ENCODE assay signal across 38 cellular contexts in genomic region chr3:46238386-46238785, GRCh38. TPM values are rescaled to one million over a fixed set of nuclear protein-coding genes. Genes with fewer than 3 reads are reported as not detected.
A peak's percentile ranks its signal among the peaks of the same experiment; 100 is the strongest.
DNase-seq lines count a peak whose midpoint lies in the region; ATAC-seq and TF ChIP-seq lines count a peak whose summit lies in the region.
"Had no signal": no experiment of that assay in that cellular context is flagged by ENCODE, and none has a peak within 500 bp of the region (broad histone marks: within the 10 kb centered on the region; RNA-seq: fewer than 3 reads in every experiment).

No MANE protein-coding gene starts in this region.

- H2AK5ac ChIP-seq in trophoblast cell (ENCODE audit: low read length) = no peak overlapping the region

- peaks cover 2% of the 10 kb centered on the region for H3K79me1 ChIP-seq in trophoblast cell (ENCODE audit: low read length)

- ATAC-seq in natural killer cell = no peak
- ATAC-seq in natural killer cell treated with Interleukin-12 subunit alpha and Interleukin-12 subunit beta and Interleukin-15 and Interleukin-18, amount 100 ng/mL, for 72 hours = no peak
- ATAC-seq in GM23338 = no peak
- ATAC-seq in upper lobe of left lung (ENCODE audit: low FRiP score in 2 of 2) = no peak
- ATAC-seq: A549; CD8-positive, alpha-beta T cell had no signal

- no peak overlapping the region for H4K12ac ChIP-seq in trophoblast cell (ENCODE audit: low read depth, low read length)

- H3K4me2 ChIP-seq in GM23338 (no peak overlapping the region), trophoblast cell (ENCODE audit: low read length) (no peak overlapping the region)
- H3K4me2 ChIP-seq: A549, BLaER1 had no signal

- H3K18ac ChIP-seq in trophoblast cell (ENCODE audit: low read length) = no peak overlapping the region

- H3F3A ChIP-seq in GM23338 (replicated peaks; ENCODE audit: low read depth) = no peaks in the 10 kb centered on the region

- H3K79me2 ChIP-seq in GM23338 (replicated peaks; ENCODE audit: insufficient read depth) = no peaks in the 10 kb centered on the region
- H3K79me2 ChIP-seq in trophoblast cell (ENCODE audit: control insufficient read depth, insufficient read depth, low read length, poor library complexity) = no peaks in the 10 kb centered on the region

- H3K4me1 ChIP-seq in GM23338 (ENCODE audit: insufficient read depth) (0 out of 2 replicates have a peak, but pooled peaks cover 8% of the 10 kb centered on the region), trophoblast cell (ENCODE audit: control insufficient read depth in 1 of 2, insufficient read depth in 2 of 2, low read length in 2 of 2) (no peaks in the 10 kb centered on the region), upper lobe of left lung (no peaks in the 10 kb centered on the region)
- H3K4me1 ChIP-seq: A549, BE2C, Caco-2 had no signal

- no peaks in the 10 kb centered on the region for H3K27me3 Mint-ChIP-seq in natural killer cell (ENCODE audit: low read depth in 2 of 2)
- no peaks in the 10 kb centered on the region for H3K27me3 Mint-ChIP-seq in natural killer cell treated with Interleukin-12 subunit alpha and Interleukin-12 subunit beta and Interleukin-15 and Interleukin-18, amount 100 ng/mL, for 72 hours
- H3K27me3 Mint-ChIP-seq in GM23338 (ENCODE audit: insufficient read depth, low read depth, poor library complexity) = no peaks in the 10 kb centered on the region
- H3K27me3 Mint-ChIP-seq: CD8-positive, alpha-beta memory T cell had no signal

- no peak overlapping the region for H3K23ac ChIP-seq in trophoblast cell (ENCODE audit: low read length)

- no peak overlapping the region for H2BK120ac ChIP-seq in trophoblast cell (ENCODE audit: insufficient read depth, low read length, poor library complexity)

- H3K27ac Mint-ChIP-seq in natural killer cell (no peak overlapping the region), GM23338 (peak overlapping the region; percentile 13; the same call in 1 of the 2 replicates)
- H3K27ac Mint-ChIP-seq in natural killer cell treated with Interleukin-12 subunit alpha and Interleukin-12 subunit beta and Interleukin-15 and Interleukin-18, amount 100 ng/mL, for 72 hours = peak overlapping the region in 1 of 2 donors; percentile 47
- H3K27ac Mint-ChIP-seq: B cell; CD14-positive monocyte; CD4-positive, alpha-beta memory T cell; CD4-positive, alpha-beta T cell; CD8-positive, alpha-beta T cell had no signal

- no peaks in the 10 kb centered on the region for H3K9me3 Mint-ChIP-seq in natural killer cell
- no peaks in the 10 kb centered on the region for H3K9me3 Mint-ChIP-seq in natural killer cell treated with Interleukin-12 subunit alpha and Interleukin-12 subunit beta and Interleukin-15 and Interleukin-18, amount 100 ng/mL, for 72 hours
- no peaks in the 10 kb centered on the region for H3K9me3 Mint-ChIP-seq in GM23338
- H3K9me3 Mint-ChIP-seq: CD4-positive, alpha-beta memory T cell; CD4-positive, alpha-beta T cell; CD8-positive, alpha-beta memory T cell; CD8-positive, alpha-beta T cell had no signal

- H3K27me3 ChIP-seq in GM23338 (ENCODE audit: insufficient read depth) (no peaks in the 10 kb centered on the region), trophoblast cell (ENCODE audit: insufficient read depth, low read length) (no peaks in the 10 kb centered on the region), upper lobe of left lung (no peaks in the 10 kb centered on the region)
- H3K27me3 ChIP-seq: BE2C; BLaER1; BLaER1 treated with 17β-estradiol and CSF1 and Interleukin-3, amounts not matched to agents 10 nM and 100 nM had no signal

- WGBS in trophoblast cell (ENCODE audit: extremely low coverage, insufficient coverage, insufficient read length) = no CpG with 5 or more reads among the region's 4 CpGs
- WGBS in upper lobe of left lung, 2 donors = 85 to 94% methylated on average over 3 to 4 of the region's 4 CpGs

- H3K9me2 ChIP-seq in GM23338 (ENCODE audit: insufficient read depth) = 0 out of 2 replicates have a peak, but pooled peaks cover 3% of the 10 kb centered on the region

- no peaks in the 10 kb centered on the region for H4K20me1 ChIP-seq in GM23338 (replicated peaks; ENCODE audit: insufficient read depth)
- H4K20me1 ChIP-seq: BLaER1; BLaER1 treated with 17β-estradiol and CSF1 and Interleukin-3, amounts not matched to agents 10 nM and 100 nM had no signal

- H3K4ac ChIP-seq in trophoblast cell (ENCODE audit: low read depth, low read length) = no peak overlapping the region

- DNase-seq in natural killer cell = no peak
- DNase-seq in natural killer cell treated with Interleukin-12 subunit alpha and Interleukin-12 subunit beta and Interleukin-15 and Interleukin-18, amount 100 ng/mL, for 72 hours (ENCODE audit: low spot score) = no peak
- DNase-seq in GM23338 (ENCODE audit: low spot score) = no peak
- DNase-seq in trophoblast cell = peak; percentile 53 to 78
- no peak for DNase-seq in upper lobe of left lung
- no peak for DNase-seq in SHP77 (lab: John Stamatoyannopoulos, UW)
- DNase-seq: 8988T; ACHN; AML-193; BE2C; C1 segment of cervical spinal cord; Caco-2; Calu3; CD4-positive, alpha-beta memory T cell; CD4-positive, alpha-beta T cell; CD4-positive, CD25-positive, alpha-beta regulatory T cell; CD8-positive, alpha-beta memory T cell; CD8-positive, alpha-beta T cell; COR-L47; DMS 273 treated with DMSO at 0.1 percent for 48 hours; DMS153; DMS53; DMS79; DMS79 treated with DMSO at 0.1 percent for 48 hours; DND-41; EL had no signal

- H4K8ac ChIP-seq in trophoblast cell (ENCODE audit: low read depth, low read length) = no peak overlapping the region

- no peak overlapping the region for H3K14ac ChIP-seq in trophoblast cell (ENCODE audit: low read length)

- no peak overlapping the region for H3K9ac ChIP-seq in trophoblast cell (ENCODE audit: low read length)
- H3K9ac ChIP-seq: BLaER1; BLaER1 treated with 17β-estradiol and CSF1 and Interleukin-3, amounts not matched to agents 10 nM and 100 nM had no signal

- peak overlapping the region; percentile 35 for H3K4me3 Mint-ChIP-seq in natural killer cell
- H3K4me3 Mint-ChIP-seq in natural killer cell treated with Interleukin-12 subunit alpha and Interleukin-12 subunit beta and Interleukin-15 and Interleukin-18, amount 100 ng/mL, for 72 hours = no peak overlapping the region
- H3K4me3 Mint-ChIP-seq in GM23338 = no peak overlapping the region
- H3K4me3 Mint-ChIP-seq: B cell; CD14-positive monocyte; CD4-positive, alpha-beta memory T cell; CD4-positive, alpha-beta T cell; CD4-positive, CD25-positive, alpha-beta regulatory T cell; CD8-positive, alpha-beta memory T cell; CD8-positive, alpha-beta T cell had no signal

- no peak overlapping the region for H3K4me3 ChIP-seq in GM23338
- no peak overlapping the region for H3K4me3 ChIP-seq in trophoblast cell (ENCODE audit: low read depth, low read length)
- H3K4me3 ChIP-seq in upper lobe of left lung = no peak overlapping the region
- H3K4me3 ChIP-seq: A549; BLaER1; BLaER1 treated with 17β-estradiol and CSF1 and Interleukin-3, amounts not matched to agents 10 nM and 100 nM had no signal

- intact Hi-C loops in natural killer cell (cut with micrococcal nuclease) = no loop called here

- TF ChIP-seq CTCF in natural killer cell (IDR thresholded peaks at IDR 0.05) (no peak), GM23338 (conservative IDR thresholded peaks at IDR 0.05; ENCODE audit: low read depth in 2 of 2) (no peak), upper lobe of left lung (IDR thresholded peaks at IDR 0.05) (no peak)

- H3K4me1 Mint-ChIP-seq in natural killer cell = peaks cover 36 to 50% of the 10 kb centered on the region in 2 donors
- H3K4me1 Mint-ChIP-seq in natural killer cell treated with Interleukin-12 subunit alpha and Interleukin-12 subunit beta and Interleukin-15 and Interleukin-18, amount 100 ng/mL, for 72 hours (ENCODE audit: low read depth in 2 of 2) = peaks cover 32 to 40% of the 10 kb centered on the region in 2 donors
- peaks cover 15% of the 10 kb centered on the region for H3K4me1 Mint-ChIP-seq in GM23338

- H4K91ac ChIP-seq in trophoblast cell (ENCODE audit: low read depth, low read length) = no peak overlapping the region

- H3K36me3 Mint-ChIP-seq in natural killer cell (no peaks in the 10 kb centered on the region), GM23338 (ENCODE audit: low read depth) (no peaks in the 10 kb centered on the region)
- H3K36me3 Mint-ChIP-seq in natural killer cell treated with Interleukin-12 subunit alpha and Interleukin-12 subunit beta and Interleukin-15 and Interleukin-18, amount 100 ng/mL, for 72 hours = no peaks in the 10 kb centered on the region
- H3K36me3 Mint-ChIP-seq: CD4-positive, alpha-beta memory T cell; CD4-positive, CD25-positive, alpha-beta regulatory T cell; CD8-positive, alpha-beta memory T cell; CD8-positive, alpha-beta T cell had no signal

- H2AFZ ChIP-seq in GM23338 = no peak overlapping the region; the same call in 1 of the 2 replicates
- no peak overlapping the region for H2AFZ ChIP-seq in trophoblast cell (ENCODE audit: insufficient read depth, low read length, poor library complexity)

- no peak overlapping the region for H3K27ac ChIP-seq in GM23338 (ENCODE audit: low read depth)
- no peak overlapping the region for H3K27ac ChIP-seq in trophoblast cell (ENCODE audit: low read depth, low read length)
- H3K27ac ChIP-seq in upper lobe of left lung = no peak overlapping the region
- H3K27ac ChIP-seq: 22Rv1; A549; BLaER1; BLaER1 treated with 17β-estradiol and CSF1 and Interleukin-3, amounts not matched to agents 10 nM and 100 nM; C4-2B had no signal

- TF ChIP-seq EP300 in upper lobe of left lung (IDR thresholded peaks at IDR 0.05) = no peak

- H3K36me3 ChIP-seq in GM23338 (ENCODE audit: insufficient read depth) = no peaks in the 10 kb centered on the region
- H3K36me3 ChIP-seq in trophoblast cell (ENCODE audit: control insufficient read depth in 1 of 2, insufficient read depth in 2 of 2, low read length in 2 of 2) = no peaks in the 10 kb centered on the region
- H3K36me3 ChIP-seq in upper lobe of left lung = no peaks in the 10 kb centered on the region
- H3K36me3 ChIP-seq: BE2C; BLaER1; BLaER1 treated with 17β-estradiol and CSF1 and Interleukin-3, amounts not matched to agents 10 nM and 100 nM had no signal

- no peak overlapping the region for H2BK12ac ChIP-seq in trophoblast cell (ENCODE audit: low read length)

- H2BK5ac ChIP-seq in trophoblast cell (ENCODE audit: low read depth, low read length, poor library complexity) = no peak overlapping the region

- TF ChIP-seq POLR2A in upper lobe of left lung (IDR thresholded peaks at IDR 0.05) = no peak

- H3K9me3 ChIP-seq in trophoblast cell (ENCODE audit: insufficient read depth, low read depth, low read length) (peaks cover 2% of the 10 kb centered on the region), upper lobe of left lung (no peaks in the 10 kb centered on the region)
- H3K9me3 ChIP-seq: A549; BE2C; BLaER1; BLaER1 treated with 17β-estradiol and CSF1 and Interleukin-3, amounts not matched to agents 10 nM and 100 nM; Caco-2 had no signal

RNA-seq across cellular contexts. Expression of gene CCR3, which starts 3.9 kb away (rescaled TPM):
- 10 to 100 TPM in 1 of 3 donors, 1 to 10 TPM in 1, not detected in 1; 1.5 to 36.7 TPM for total RNA-seq in natural killer cell
- 1 to 10 TPM in 1 of 2 donors, under 1 TPM in 1; 0.55 to 4.3 TPM for total RNA-seq in natural killer cell treated with Interleukin-12 subunit alpha and Interleukin-12 subunit beta and Interleukin-15 and Interleukin-18, amount 100 ng/mL, for 72 hours
- total RNA-seq in GM23338 (2014; rRNA removed; shearing (Covaris generic)) = not detected in 2 replicates
- polyA plus RNA-seq in GM23338 (2016; fragmentation: Nextera tagmentation; extraction: Ambion mirVana) = not detected in 2 replicates
- polyA plus RNA-seq in trophoblast cell (2013) = 0.44 and 0.52 TPM in 2 replicates
- total RNA-seq in upper lobe of left lung = under 1 TPM in 1 of 6 donors, not detected in 5; 0.13 TPM
- total RNA-seq: A172; A673; B cell; CD4-positive, alpha-beta T cell; CD8-positive, alpha-beta memory T cell; CD8-positive, alpha-beta T cell; Daoy had no signal
- polyA plus RNA-seq: A549, AG04450, BJ had no signal

RNA-seq across cellular contexts. Expression of gene CCR1, which starts 30.3 kb away (rescaled TPM):
- total RNA-seq in natural killer cell (10 to 100 TPM in 1 of 3 donors, 1 to 10 TPM in 2; 2.1 to 26.0 (median 3.8) TPM), upper lobe of left lung (10 to 100 TPM in 4 of 6 donors, 1 to 10 TPM in 2; 8.0 to 52.2 (median 17.8) TPM)
- 10 to 100 TPM; 52.2 to 92.2 TPM for total RNA-seq in natural killer cell treated with Interleukin-12 subunit alpha and Interleukin-12 subunit beta and Interleukin-15 and Interleukin-18, amount 100 ng/mL, for 72 hours
- not detected in 2 replicates for total RNA-seq in GM23338 (2014; rRNA removed; shearing (Covaris generic))
- 0.12 TPM in 1 of 2 replicates, not detected in the other for polyA plus RNA-seq in GM23338 (2016; fragmentation: Nextera tagmentation; extraction: Ambion mirVana)
- 5.9 and 7.1 TPM in 2 replicates for polyA plus RNA-seq in trophoblast cell (2013)
- total RNA-seq: A172, A673, Daoy had no signal
- polyA plus RNA-seq: BJ had no signal

Comparison
In these comparisons a context has a peak if more than half of its experiments do, and no peak if none do; other contexts are left out.
1. DNase-seq: peak in trophoblast cell (2 of 2); none in natural killer cell (single experiment), natural killer cell treated with Interleukin-12 subunit alpha and Interleukin-12 subunit beta and Interleukin-15 and Interleukin-18, amount 100 ng/mL, for 72 hours (single experiment), GM23338 (single experiment), upper lobe of left lung (0 of 2) and SHP77 (0 of 2).